In genomic region chr16:14056970-14057369, GRCh38 we compare ENCODE assay signal across 16 cellular contexts. TPM values are rescaled to one million over a fixed set of nuclear protein-coding genes. Genes with fewer than 3 reads are reported as not detected.
A peak's percentile ranks its signal among the peaks of the same experiment; 100 is the strongest.
DNase-seq lines count a peak whose midpoint lies in the region; ATAC-seq and TF ChIP-seq lines count a peak whose summit lies in the region.
"Had no signal": no experiment of that assay in that cellular context is flagged by ENCODE, and none has a peak within 500 bp of the region (broad histone marks: within the 10 kb centered on the region; RNA-seq: fewer than 3 reads in every experiment).

No MANE protein-coding gene starts in this region.

- TF ChIP-seq POLR2A in stomach (IDR thresholded peaks at IDR 0.05), result no peak

- H2AFZ ChIP-seq in osteoblast (ENCODE audit: low read length), result no peak overlapping the region

- H3K27ac ChIP-seq in stomach (peak overlapping the region in 4 of 5 donors; percentile 25 to 66 (median 33)), osteoblast (ENCODE audit: low read depth, low read length) (no peak overlapping the region)
- H3K27ac ChIP-seq: SJSA1 had no signal

- H3K4me2 ChIP-seq in osteoblast (ENCODE audit: insufficient read depth, low read length), result no peak overlapping the region

- ATAC-seq in HG02623 (IDR thresholded peaks at IDR 0.05; ENCODE audit: unreplicated experiment), result no peak
- ATAC-seq in HG02973 (IDR thresholded peaks at IDR 0.05; ENCODE audit: unreplicated experiment), result no peak
- ATAC-seq: activated CD8-positive, alpha-beta T cell treated with anti-CD3 and anti-CD28 coated beads for 36 hours; naive thymus-derived CD8-positive, alpha-beta T cell; stimulated activated memory B cell treated with anti-CD40 and anti-IgM and Interleukin-4, amounts not matched to agents 10 μg/mL and 1 μg/mL and 100 μg/mL, for 72 hours had no signal

- DNase-seq in ELR (ENCODE audit: low read depth), result peak; percentile 21
- DNase-seq in astrocyte of the spinal cord (ENCODE audit: low read depth, low spot score), result peak; percentile 3
- peak; percentile 40 for DNase-seq in fibroblast of villous mesenchyme (ENCODE audit: low read depth)
- no peak for DNase-seq in stomach
- DNase-seq in NCI-H748 treated with DMSO at 0.1 percent for 48 hours (lab: John Stamatoyannopoulos, UW), result no peak
- no peak for DNase-seq in osteoblast (ENCODE audit: insufficient read length, low spot score, missing footprints)
- DNase-seq: activated CD8-positive, alpha-beta T cell treated with anti-CD3 and anti-CD28 coated beads for 36 hours; endodermal cell; GOT3; KBM-7; naive thymus-derived CD8-positive, alpha-beta T cell; NCI-H1105 treated with DMSO at 0.1 percent for 48 hours had no signal

- H3K36me3 ChIP-seq in stomach (no peaks in the 10 kb centered on the region), osteoblast (ENCODE audit: insufficient read depth, low read length) (no peaks in the 10 kb centered on the region)
- H3K36me3 ChIP-seq: SJSA1 had no signal

- intact Hi-C loops in stomach (cut with DNase I; ENCODE audit: low total_unique reads), result no loop called here

- in situ Hi-C loops in astrocyte of the spinal cord (cut with HindIII; ENCODE audit: low sequenced_read_pairs), result no loop called here

- TF ChIP-seq CTCF in astrocyte of the spinal cord (IDR thresholded peaks at IDR 0.05; ENCODE audit: low read depth, low read length) (no peak), fibroblast of villous mesenchyme (IDR thresholded peaks at IDR 0.05; ENCODE audit: insufficient read depth, low read depth, low read length) (no peak), stomach (IDR thresholded peaks at IDR 0.05) (no peak), osteoblast (IDR thresholded peaks at IDR 0.05; ENCODE audit: extremely low read depth, low read depth, low read length) (no peak)

- no peak for TF ChIP-seq EP300 in stomach (IDR thresholded peaks at IDR 0.05)

- H3K27me3 ChIP-seq in stomach (no peaks in the 10 kb centered on the region), osteoblast (ENCODE audit: insufficient read depth, low read length) (peaks cover 6% of the 10 kb centered on the region)
- H3K27me3 ChIP-seq: SJSA1 had no signal

- H3K4me1 ChIP-seq in stomach, result no peaks in the 10 kb centered on the region
- H3K4me1 ChIP-seq in osteoblast (ENCODE audit: insufficient read depth, low read length), result no peaks in the 10 kb centered on the region

- H3K4me3 ChIP-seq in astrocyte of the spinal cord (ENCODE audit: low read depth, low read length), result no peak overlapping the region
- no peak overlapping the region for H3K4me3 ChIP-seq in fibroblast of villous mesenchyme (ENCODE audit: low read depth, low read length)
- H3K4me3 ChIP-seq in stomach, result no peak overlapping the region
- no peak overlapping the region for H3K4me3 ChIP-seq in osteoblast (ENCODE audit: insufficient read depth, low read length)
- H3K4me3 ChIP-seq: SJSA1 had no signal

- H3K9me3 ChIP-seq in stomach (peaks cover 0 to 13% (median 2%) of the 10 kb centered on the region in 4 donors), osteoblast (ENCODE audit: low read depth, low read length) (peaks cover 3% of the 10 kb centered on the region)
- H3K9me3 ChIP-seq: SJSA1 had no signal

- no peaks in the 10 kb centered on the region for H4K20me1 ChIP-seq in osteoblast (ENCODE audit: insufficient read depth, low read length)

- 49 to 75% (median 67%) methylated on average over 5 of the region's 5 CpGs for WGBS in stomach, 5 donors

- no peaks in the 10 kb centered on the region for H3K79me2 ChIP-seq in osteoblast (ENCODE audit: insufficient read depth, low read length)

RNA-seq across cellular contexts. Expression of gene MRTFB, which starts 14.1 kb away (rescaled TPM):
- total RNA-seq in fibroblast of villous mesenchyme (8.2 and 10.0 TPM in 2 replicates), stomach (10 to 100 TPM in 4 of 5 donors, 1 to 10 TPM in 1; 9.8 to 81.6 (median 47.8) TPM), osteoblast (11.6 and 12.4 TPM in 2 replicates)
- polyA plus RNA-seq in stomach, result 1 to 10 TPM; 4.3 to 5.1 (median 4.5) TPM

Comparison
In these comparisons a context has a peak if more than half of its experiments do, and no peak if none do; other contexts are left out.
1. DNase-seq: peak in ELR (single experiment), astrocyte of the spinal cord (single experiment) and fibroblast of villous mesenchyme (single experiment); none in stomach (single experiment), NCI-H748 treated with DMSO at 0.1 percent for 48 hours (single experiment) and osteoblast (single experiment).